Comparison of ENCODE assay signal across 10 cellular contexts in the genomic region with DNA sequence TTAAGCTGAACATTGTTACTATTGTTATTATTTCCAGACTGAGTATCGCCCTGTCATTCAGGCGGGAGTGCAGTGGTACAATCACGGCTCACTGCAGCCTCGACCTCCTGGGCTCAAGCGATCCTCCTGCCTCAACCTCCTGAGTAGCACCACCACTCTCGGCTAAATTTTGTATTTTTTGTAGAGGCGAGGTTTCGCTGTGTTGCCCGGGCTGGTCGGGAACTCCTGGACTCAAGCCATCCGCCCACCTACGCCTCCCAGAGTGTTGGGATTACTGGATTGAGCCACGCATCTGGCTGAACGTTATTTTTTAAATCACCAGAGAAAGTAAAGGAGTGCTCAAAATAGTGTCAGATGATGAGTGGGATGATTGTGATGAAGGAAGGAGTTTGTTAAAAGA. TPM values are rescaled to one million over a fixed set of nuclear protein-coding genes. Genes with fewer than 3 reads are reported as not detected.
DNase-seq lines count a peak whose midpoint lies in the region; ATAC-seq and TF ChIP-seq lines count a peak whose summit lies in the region.
"Had no signal": no experiment of that assay in that cellular context is flagged by ENCODE, and none has a peak within 500 bp of the region (broad histone marks: within the 10 kb centered on the region; RNA-seq: fewer than 3 reads in every experiment).

No MANE protein-coding gene starts in this region.

- CTCF ChIA-PET in WTC11 (lab: Charles Lee), result interaction anchor here (1.5 to 1.6 kb wide), 2 partner anchors 189 to 208 kb away, joined by 5 read pairs; no protein-coding TSS in a partner anchor

- no peaks in the 10 kb centered on the region for H3K27me3 ChIP-seq in foreskin keratinocyte
- no peaks in the 10 kb centered on the region for H3K27me3 ChIP-seq in thoracic aorta (replicated peaks; ENCODE audit: insufficient read depth)

- POLR2A ChIA-PET in WTC11 (lab: Charles Lee), result interaction anchor here (1.7 kb wide), 2 partner anchors 10 to 15 kb away, joined by 8 to 11 read pairs; no protein-coding TSS in a partner anchor

- peaks cover 24% of the 10 kb centered on the region for H3K4me1 Mint-ChIP-seq in activated T-cell treated with anti-CD3 and anti-CD28 coated beads, Interleukin-2, amount 50 U/mL, for 72 hours (ENCODE audit: low read depth)
- H3K4me1 Mint-ChIP-seq in WTC11, result peaks cover 19% of the 10 kb centered on the region

- H3K9me3 ChIP-seq in thoracic aorta, result no peaks in the 10 kb centered on the region

- no peak for TF ChIP-seq CTCF in WTC11 (IDR thresholded peaks at IDR 0.05)
- no peak for TF ChIP-seq CTCF in foreskin keratinocyte (conservative IDR thresholded peaks at IDR 0.05)
- TF ChIP-seq CTCF in thoracic aorta (IDR thresholded peaks at IDR 0.05), result no peak

- H3K9me3 Mint-ChIP-seq in activated T-cell treated with anti-CD3 and anti-CD28 coated beads, Interleukin-2, amount 50 U/mL, for 72 hours, result no peaks in the 10 kb centered on the region
- H3K9me3 Mint-ChIP-seq in WTC11, result no peaks in the 10 kb centered on the region

- peak overlapping the region; percentile 94 for H3K27ac Mint-ChIP-seq in activated T-cell treated with anti-CD3 and anti-CD28 coated beads, Interleukin-2, amount 50 U/mL, for 72 hours
- peak overlapping the region; percentile 66; the same call in 1 of the 2 replicates for H3K27ac Mint-ChIP-seq in WTC11

- no peaks in the 10 kb centered on the region for H3K36me3 ChIP-seq in thoracic aorta

- H3K27me3 Mint-ChIP-seq in activated T-cell treated with anti-CD3 and anti-CD28 coated beads, Interleukin-2, amount 50 U/mL, for 72 hours (ENCODE audit: low read depth), result no peaks in the 10 kb centered on the region
- H3K27me3 Mint-ChIP-seq in WTC11 (ENCODE audit: low read depth), result no peaks in the 10 kb centered on the region

- H3K27ac ChIP-seq in foreskin keratinocyte (peak overlapping the region; percentile 96), thoracic aorta (no peak overlapping the region)

- peaks cover 8 to 17% of the 10 kb centered on the region in 2 donors for H3K36me3 Mint-ChIP-seq in activated T-cell treated with anti-CD3 and anti-CD28 coated beads, Interleukin-2, amount 50 U/mL, for 72 hours (ENCODE audit: insufficient read depth in 2 of 2)
- H3K36me3 Mint-ChIP-seq in WTC11, result no peaks in the 10 kb centered on the region

- H3K4me3 Mint-ChIP-seq in activated T-cell treated with anti-CD3 and anti-CD28 coated beads, Interleukin-2, amount 50 U/mL, for 72 hours, result peak overlapping the region; percentile 94 to 100
- H3K4me3 Mint-ChIP-seq in WTC11, result peak overlapping the region; percentile 92

- H3K4me1 ChIP-seq in foreskin keratinocyte (peaks cover 5% of the 10 kb centered on the region), thoracic aorta (ENCODE audit: control insufficient read depth in 1 of 2, low read depth in 2 of 2) (peaks cover 13 to 22% of the 10 kb centered on the region in 2 donors)

- H3K4me3 ChIP-seq in thoracic aorta, result peak overlapping the region; percentile 85

- no peak for ATAC-seq in activated T-cell treated with anti-CD3 and anti-CD28 coated beads, Interleukin-2, amount 50 U/mL, for 72 hours (replicated peaks in 1 of 2)
- ATAC-seq in WTC11 (no peak), foreskin keratinocyte (no peak), thoracic aorta (ENCODE audit: insufficient number of reproducible peaks, low FRiP score, low read depth) (no peak), HG03159 (IDR thresholded peaks at IDR 0.05; ENCODE audit: unreplicated experiment) (no peak)

- DNase-seq in activated T-cell treated with anti-CD3 and anti-CD28 coated beads, Interleukin-2, amount 50 U/mL, for 72 hours, result no peak
- DNase-seq in activated T-cell treated with anti-CD3 and anti-CD28 coated beads, Interleukin-2, amount 50 U/mL, for 48 hours, result no peak
- DNase-seq in WTC11 (ENCODE audit: low spot score) (no peak), foreskin keratinocyte (no peak), thoracic aorta (ENCODE audit: low spot score) (no peak), NCI-H524 (lab: John Stamatoyannopoulos, UW) (no peak), GDM1 (lab: John Stamatoyannopoulos, UW) (no peak)
- DNase-seq: foreskin melanocyte had no signal

TF ChIP-seq in WTC11, 78 proteins besides CTCF, POLR2A, EP300 and RAD21 (continues in another document):
- TF ChIP-seq, protein P1, sequence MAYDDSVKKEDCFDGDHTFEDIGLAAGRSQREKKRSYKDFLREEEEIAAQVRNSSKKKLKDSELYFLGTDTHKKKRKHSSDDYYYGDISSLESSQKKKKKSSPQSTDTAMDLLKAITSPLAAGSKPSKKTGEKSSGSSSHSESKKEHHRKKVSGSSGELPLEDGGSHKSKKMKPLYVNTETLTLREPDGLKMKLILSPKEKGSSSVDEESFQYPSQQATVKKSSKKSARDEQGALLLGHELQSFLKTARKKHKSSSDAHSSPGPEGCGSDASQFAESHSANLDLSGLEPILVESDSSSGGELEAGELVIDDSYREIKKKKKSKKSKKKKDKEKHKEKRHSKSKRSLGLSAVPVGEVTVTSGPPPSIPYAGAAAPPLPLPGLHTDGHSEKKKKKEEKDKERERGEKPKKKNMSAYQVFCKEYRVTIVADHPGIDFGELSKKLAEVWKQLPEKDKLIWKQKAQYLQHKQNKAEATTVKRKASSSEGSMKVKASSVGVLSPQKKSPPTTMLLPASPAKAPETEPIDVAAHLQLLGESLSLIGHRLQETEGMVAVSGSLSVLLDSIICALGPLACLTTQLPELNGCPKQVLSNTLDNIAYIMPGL (CRISPR knock-in tag; IDR thresholded peaks at IDR 0.05), result no peak
- TF ChIP-seq, protein P2, sequence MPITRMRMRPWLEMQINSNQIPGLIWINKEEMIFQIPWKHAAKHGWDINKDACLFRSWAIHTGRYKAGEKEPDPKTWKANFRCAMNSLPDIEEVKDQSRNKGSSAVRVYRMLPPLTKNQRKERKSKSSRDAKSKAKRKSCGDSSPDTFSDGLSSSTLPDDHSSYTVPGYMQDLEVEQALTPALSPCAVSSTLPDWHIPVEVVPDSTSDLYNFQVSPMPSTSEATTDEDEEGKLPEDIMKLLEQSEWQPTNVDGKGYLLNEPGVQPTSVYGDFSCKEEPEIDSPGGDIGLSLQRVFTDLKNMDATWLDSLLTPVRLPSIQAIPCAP (CRISPR knock-in tag; IDR thresholded peaks at IDR 0.05), result no peak
- TF ChIP-seq JUN (CRISPR knock-in tag; IDR thresholded peaks at IDR 0.05), result no peak
- no peak for TF ChIP-seq SMAD3 (CRISPR knock-in tag; IDR thresholded peaks at IDR 0.05; ENCODE audit: borderline replicate concordance)
- no peak for TF ChIP-seq NR2C2 (CRISPR knock-in tag; IDR thresholded peaks at IDR 0.05)
- no peak for TF ChIP-seq RORB (CRISPR knock-in tag; IDR thresholded peaks at IDR 0.05)
- TF ChIP-seq GRHL2 (CRISPR knock-in tag; IDR thresholded peaks at IDR 0.05; ENCODE audit: insufficient replicate concordance, severe bottlenecking), result no peak
- TF ChIP-seq, protein P3, sequence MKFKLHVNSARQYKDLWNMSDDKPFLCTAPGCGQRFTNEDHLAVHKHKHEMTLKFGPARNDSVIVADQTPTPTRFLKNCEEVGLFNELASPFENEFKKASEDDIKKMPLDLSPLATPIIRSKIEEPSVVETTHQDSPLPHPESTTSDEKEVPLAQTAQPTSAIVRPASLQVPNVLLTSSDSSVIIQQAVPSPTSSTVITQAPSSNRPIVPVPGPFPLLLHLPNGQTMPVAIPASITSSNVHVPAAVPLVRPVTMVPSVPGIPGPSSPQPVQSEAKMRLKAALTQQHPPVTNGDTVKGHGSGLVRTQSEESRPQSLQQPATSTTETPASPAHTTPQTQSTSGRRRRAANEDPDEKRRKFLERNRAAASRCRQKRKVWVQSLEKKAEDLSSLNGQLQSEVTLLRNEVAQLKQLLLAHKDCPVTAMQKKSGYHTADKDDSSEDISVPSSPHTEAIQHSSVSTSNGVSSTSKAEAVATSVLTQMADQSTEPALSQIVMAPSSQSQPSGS (CRISPR knock-in tag; IDR thresholded peaks at IDR 0.05; ENCODE audit: borderline replicate concordance, low read depth), result no peak
- TF ChIP-seq TP53 (CRISPR knock-in tag; IDR thresholded peaks at IDR 0.05), result no peak
- no peak for TF ChIP-seq CBFB (CRISPR knock-in tag; IDR thresholded peaks at IDR 0.05; ENCODE audit: low read depth)
- no peak for TF ChIP-seq ZNF671 (CRISPR knock-in tag; IDR thresholded peaks at IDR 0.05)
- TF ChIP-seq, protein P4, sequence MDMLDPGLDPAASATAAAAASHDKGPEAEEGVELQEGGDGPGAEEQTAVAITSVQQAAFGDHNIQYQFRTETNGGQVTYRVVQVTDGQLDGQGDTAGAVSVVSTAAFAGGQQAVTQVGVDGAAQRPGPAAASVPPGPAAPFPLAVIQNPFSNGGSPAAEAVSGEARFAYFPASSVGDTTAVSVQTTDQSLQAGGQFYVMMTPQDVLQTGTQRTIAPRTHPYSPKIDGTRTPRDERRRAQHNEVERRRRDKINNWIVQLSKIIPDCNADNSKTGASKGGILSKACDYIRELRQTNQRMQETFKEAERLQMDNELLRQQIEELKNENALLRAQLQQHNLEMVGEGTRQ (CRISPR knock-in tag; IDR thresholded peaks at IDR 0.05), result no peak
- TF ChIP-seq ZNF423 (CRISPR knock-in tag; IDR thresholded peaks at IDR 0.05), result no peak
- TF ChIP-seq GABPB1 (CRISPR knock-in tag; IDR thresholded peaks at IDR 0.05), result no peak
- TF ChIP-seq, protein P5, sequence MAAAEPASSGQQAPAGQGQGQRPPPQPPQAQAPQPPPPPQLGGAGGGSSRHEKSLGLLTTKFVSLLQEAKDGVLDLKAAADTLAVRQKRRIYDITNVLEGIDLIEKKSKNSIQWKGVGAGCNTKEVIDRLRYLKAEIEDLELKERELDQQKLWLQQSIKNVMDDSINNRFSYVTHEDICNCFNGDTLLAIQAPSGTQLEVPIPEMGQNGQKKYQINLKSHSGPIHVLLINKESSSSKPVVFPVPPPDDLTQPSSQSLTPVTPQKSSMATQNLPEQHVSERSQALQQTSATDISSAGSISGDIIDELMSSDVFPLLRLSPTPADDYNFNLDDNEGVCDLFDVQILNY (CRISPR knock-in tag; IDR thresholded peaks at IDR 0.05), result no peak

RNA-seq across cellular contexts. Expression of a gene that starts 1.4 kb away (rescaled TPM):
- 100 to 1,000 TPM; 412 to 475 TPM for total RNA-seq in activated T-cell treated with anti-CD3 and anti-CD28 coated beads, Interleukin-2, amount 50 U/mL, for 72 hours
- 318 to 358 TPM (median 326 TPM) in 3 replicates for total RNA-seq in WTC11 (2021)
- total RNA-seq in foreskin keratinocyte, result 267 and 292 TPM in 2 replicates
- 155 and 182 TPM in 2 replicates for polyA plus RNA-seq in foreskin keratinocyte
- 100 to 1,000 TPM in 1 of 2 donors, 10 to 100 TPM in 1; 86.6 to 137 TPM for total RNA-seq in thoracic aorta

RNA-seq across cellular contexts. Expression of a gene that starts 26.6 kb away (rescaled TPM):
- total RNA-seq in activated T-cell treated with anti-CD3 and anti-CD28 coated beads, Interleukin-2, amount 50 U/mL, for 72 hours, result 1 to 10 TPM; 2.9 to 3.6 TPM
- total RNA-seq in WTC11 (2021), result 1.2 to 2.3 TPM (median 1.4 TPM) in 3 replicates
- 2.7 and 3.0 TPM in 2 replicates for total RNA-seq in foreskin keratinocyte
- 1.5 and 2.3 TPM in 2 replicates for polyA plus RNA-seq in foreskin keratinocyte
- total RNA-seq in thoracic aorta, result 10 to 100 TPM in 1 of 2 donors, 1 to 10 TPM in 1; 8.6 to 19.6 TPM

RNA-seq across cellular contexts. Expression of a gene that starts 38.9 kb away (rescaled TPM):
- total RNA-seq in activated T-cell treated with anti-CD3 and anti-CD28 coated beads, Interleukin-2, amount 50 U/mL, for 72 hours, result not detected
- not detected in 3 replicates for total RNA-seq in WTC11 (2021)
- not detected in 2 replicates for total RNA-seq in foreskin keratinocyte
- polyA plus RNA-seq in foreskin keratinocyte, result not detected in 2 replicates
- not detected for total RNA-seq in thoracic aorta
- total RNA-seq: aorta had no signal
- polyA plus RNA-seq: aorta had no signal
